ENCODE assay signal across 1 cellular context in the genomic region with DNA sequence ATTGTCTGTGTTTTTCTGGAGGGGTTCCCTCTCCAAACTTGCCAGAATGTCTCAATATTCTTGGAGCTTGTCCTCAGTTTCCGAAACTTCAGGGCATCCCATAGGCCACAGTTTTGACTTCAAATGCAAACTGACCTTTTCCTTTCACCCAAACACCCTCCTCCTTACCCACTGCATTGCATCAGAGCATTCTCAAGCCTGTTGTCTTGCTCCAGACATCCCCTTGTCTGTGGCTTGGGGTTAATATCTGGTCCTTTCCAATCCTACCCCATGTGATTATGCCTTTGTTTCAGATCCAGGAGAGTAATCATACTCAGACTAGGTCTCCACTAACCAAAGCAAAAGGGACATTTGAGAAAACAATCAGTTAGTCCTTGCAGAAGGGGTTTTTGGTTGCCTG.
TF ChIP-seq lines count a peak whose summit lies in the region.

No MANE protein-coding gene starts in this region.

TF ChIP-seq in H1, 55 proteins besides CTCF, POLR2A, EP300 and RAD21:
- no peak for TF ChIP-seq SP1 (IDR thresholded peaks at IDR 0.05; ENCODE audit: low read depth, low read length)
- TF ChIP-seq HDAC6 (IDR thresholded peaks at IDR 0.05; ENCODE audit: low read depth, low read length) = no peak
- no peak for TF ChIP-seq KDM1A (IDR thresholded peaks at IDR 0.05; ENCODE audit: borderline replicate concordance, low read length)
- no peak for TF ChIP-seq TAF1 (IDR thresholded peaks at IDR 0.05; ENCODE audit: low read depth, low read length)
- TF ChIP-seq POU5F1 (IDR thresholded peaks at IDR 0.05; ENCODE audit: low read depth, low read length) = no peak
- TF ChIP-seq SP2 (IDR thresholded peaks at IDR 0.05; ENCODE audit: low read length) = no peak
